16 cellular contexts compared by ENCODE assay signal in the genomic region with DNA sequence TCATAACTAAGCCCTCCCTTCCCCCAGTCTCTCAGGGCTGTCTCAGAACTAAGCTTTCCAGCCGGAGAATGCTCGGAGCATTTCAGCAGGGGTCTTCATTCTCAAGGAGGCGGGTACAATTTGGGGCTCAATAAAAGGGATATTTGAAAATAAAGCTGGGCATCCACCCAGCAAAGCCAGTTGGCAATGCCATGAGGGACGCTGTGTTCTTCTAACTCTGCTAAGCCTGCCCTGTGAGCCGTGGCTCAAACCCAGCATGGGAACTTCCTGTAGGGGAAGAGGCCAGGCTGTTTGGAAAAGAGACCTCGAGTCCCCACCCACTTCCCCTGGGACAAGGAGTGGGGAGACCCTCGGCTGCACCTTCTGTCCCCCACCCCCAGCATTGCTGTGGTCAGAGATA.
A peak's percentile ranks its signal among the peaks of the same experiment; 100 is the strongest.
DNase-seq lines count a peak whose midpoint lies in the region; ATAC-seq, FAIRE-seq and TF ChIP-seq lines count a peak whose summit lies in the region.
"Had no signal": no experiment of that assay in that cellular context is flagged by ENCODE, and none has a peak within 500 bp of the region (broad histone marks: within the 10 kb centered on the region; RNA-seq: fewer than 3 reads in every experiment).

No MANE protein-coding gene starts in this region.

- peaks cover 8% of the 10 kb centered on the region for H3F3A ChIP-seq in smooth muscle cell (ENCODE audit: low read depth)

- H3K4me3 Mint-ChIP-seq in T-helper 2 cell treated with Interferon-gamma antibody and Interleukin-4, amounts not matched to agents 5 μg/mL and 100 μg/mL, for 36 hours, result no peak overlapping the region

- no peak overlapping the region for H3K9ac ChIP-seq in kidney (ENCODE audit: low read length in 2 of 2)
- H3K9ac ChIP-seq in smooth muscle cell (ENCODE audit: low read depth), result no peak overlapping the region

- no peak overlapping the region for H3K4me2 ChIP-seq in smooth muscle cell

- H3K79me2 ChIP-seq in smooth muscle cell (ENCODE audit: low read depth), result peaks cover 5% of the 10 kb centered on the region

- no peak overlapping the region for H2AFZ ChIP-seq in smooth muscle cell (ENCODE audit: low read depth)

- H3K4me3 ChIP-seq in MG63 (no peak overlapping the region), coronary artery (peak overlapping the region; percentile 27), kidney (ENCODE audit: low read length in 2 of 2) (no peak overlapping the region), smooth muscle cell (no peak overlapping the region), lower lobe of right lung (no peak overlapping the region), mucosa of descending colon (no peak overlapping the region)
- H3K4me3 ChIP-seq: breast epithelium, K562, pancreas, SJSA1 had no signal

- H3K27me3 ChIP-seq in MG63 (no peaks in the 10 kb centered on the region), smooth muscle cell (ENCODE audit: low read depth) (no peaks in the 10 kb centered on the region), lower lobe of right lung (ENCODE audit: low read depth) (no peaks in the 10 kb centered on the region)
- H3K27me3 ChIP-seq: breast epithelium, pancreas, SJSA1 had no signal

- no peaks in the 10 kb centered on the region for H3K36me3 ChIP-seq in MG63
- H3K36me3 ChIP-seq in kidney (ENCODE audit: control insufficient read depth in 1 of 2, insufficient read depth in 2 of 2, low read length in 2 of 2), result no peaks in the 10 kb centered on the region
- no peaks in the 10 kb centered on the region for H3K36me3 ChIP-seq in smooth muscle cell (ENCODE audit: low read depth)
- no peaks in the 10 kb centered on the region for H3K36me3 ChIP-seq in lower lobe of right lung
- H3K36me3 ChIP-seq in mucosa of descending colon (ENCODE audit: low read depth), result no peaks in the 10 kb centered on the region
- H3K36me3 ChIP-seq: breast epithelium, pancreas had no signal

- ATAC-seq in lower lobe of right lung, result no peak
- no peak for ATAC-seq in mucosa of descending colon
- ATAC-seq: pancreas had no signal

- H3K27ac ChIP-seq in coronary artery (peak overlapping the region; percentile 18 to 67), kidney (ENCODE audit: low read depth in 2 of 2, low read length in 2 of 2) (no peak overlapping the region), smooth muscle cell (ENCODE audit: low read depth) (peak overlapping the region; percentile 5), lower lobe of right lung (no peak overlapping the region)
- H3K27ac ChIP-seq: breast epithelium, pancreas, SJSA1 had no signal

- no peak for TF ChIP-seq CTCF in coronary artery (IDR thresholded peaks at IDR 0.05)
- no peak for TF ChIP-seq CTCF in kidney (IDR thresholded peaks at IDR 0.05; ENCODE audit: borderline replicate concordance, extremely low read depth, insufficient read depth)
- no peak for TF ChIP-seq CTCF in smooth muscle cell (IDR thresholded peaks at IDR 0.05; ENCODE audit: borderline replicate concordance, insufficient read depth, poor library complexity, severe bottlenecking)
- no peak for TF ChIP-seq CTCF in lower lobe of right lung (IDR thresholded peaks at IDR 0.05)
- TF ChIP-seq CTCF in mucosa of descending colon (IDR thresholded peaks at IDR 0.05), result no peak

- H3K9me3 ChIP-seq in MG63 (no peaks in the 10 kb centered on the region), kidney (ENCODE audit: control insufficient read depth in 1 of 2, low read length in 2 of 2) (no peaks in the 10 kb centered on the region), smooth muscle cell (replicated peaks; ENCODE audit: low read depth) (no peaks in the 10 kb centered on the region), lower lobe of right lung (no peaks in the 10 kb centered on the region), mucosa of descending colon (no peaks in the 10 kb centered on the region)
- H3K9me3 ChIP-seq: breast epithelium, pancreas, SJSA1 had no signal

- H3K27me3 Mint-ChIP-seq in T-helper 2 cell treated with Interferon-gamma antibody and Interleukin-4, amounts not matched to agents 5 μg/mL and 100 μg/mL, for 36 hours (ENCODE audit: low read depth), result no peaks in the 10 kb centered on the region

- peaks cover 2% of the 10 kb centered on the region for H3K4me1 Mint-ChIP-seq in T-helper 2 cell treated with Interferon-gamma antibody and Interleukin-4, amounts not matched to agents 5 μg/mL and 100 μg/mL, for 36 hours (ENCODE audit: low read depth)

- DNase-seq in MG63 (peak; percentile 45), coronary artery (ENCODE audit: low spot score) (no peak), kidney (peak; percentile 45), smooth muscle cell (lab: John Stamatoyannopoulos, UW; ENCODE audit: unreplicated experiment) (no peak), lower lobe of right lung (no peak), mucosa of descending colon (no peak), islet precursor cell (no peak)
- no peak for DNase-seq in T-helper 2 cell treated with Interferon-gamma antibody and Interleukin-4, amounts not matched to agents 5 μg/mL and 100 μg/mL, for 36 hours (ENCODE audit: low spot score)
- DNase-seq: activated naive CD4-positive, alpha-beta T cell treated with Interleukin-2 at 50 U/mL for 16 hours; AML-193; NCI-H1105; pancreas; T1000 had no signal

- 54% methylated on average over 7 of the region's 7 CpGs for WGBS in smooth muscle cell (ENCODE audit: low lambda C conversion rate)

- H3K27ac Mint-ChIP-seq in T-helper 2 cell treated with Interferon-gamma antibody and Interleukin-4, amounts not matched to agents 5 μg/mL and 100 μg/mL, for 36 hours, result no peak overlapping the region

- FAIRE-seq in kidney (lab: Jason Lieb, UNC), result no peak
- FAIRE-seq: K562, pancreas had no signal

- no peaks in the 10 kb centered on the region for H3K9me3 Mint-ChIP-seq in T-helper 2 cell treated with Interferon-gamma antibody and Interleukin-4, amounts not matched to agents 5 μg/mL and 100 μg/mL, for 36 hours

- intact Hi-C loops in kidney (cut with DNase I) (no loop called here), lower lobe of right lung (cut with DNase I) (no loop called here), mucosa of descending colon (cut with DNase I, micrococcal nuclease) (no loop called here)

- no peaks in the 10 kb centered on the region for H3K36me3 Mint-ChIP-seq in T-helper 2 cell treated with Interferon-gamma antibody and Interleukin-4, amounts not matched to agents 5 μg/mL and 100 μg/mL, for 36 hours (ENCODE audit: low read depth)

- H3K4me1 ChIP-seq in kidney (ENCODE audit: control insufficient read depth in 1 of 2, insufficient read depth in 1 of 2, low read depth in 1 of 2, low read length in 2 of 2), result peaks cover 0 to 10% of the 10 kb centered on the region in 2 donors
- H3K4me1 ChIP-seq in smooth muscle cell (ENCODE audit: low read depth), result peaks cover 7% of the 10 kb centered on the region
- peaks cover 18% of the 10 kb centered on the region for H3K4me1 ChIP-seq in lower lobe of right lung
- H3K4me1 ChIP-seq in mucosa of descending colon (ENCODE audit: low read depth), result no peaks in the 10 kb centered on the region
- H3K4me1 ChIP-seq: pancreas had no signal

- H4K20me1 ChIP-seq in smooth muscle cell (ENCODE audit: low read depth), result no peaks in the 10 kb centered on the region

Comparison
In these comparisons a context has a peak if more than half of its experiments do, and no peak if none do; other contexts are left out.
1. DNase-seq: peak in MG63 (single experiment) and kidney (single experiment); none in coronary artery (single experiment), smooth muscle cell (single experiment), lower lobe of right lung (single experiment), T-helper 2 cell treated with Interferon-gamma antibody and Interleukin-4, amounts not matched to agents 5 μg/mL and 100 μg/mL, for 36 hours (single experiment), mucosa of descending colon (0 of 3) and islet precursor cell (single experiment).
2. H3K27ac ChIP-seq: peak in coronary artery (2 of 2) and smooth muscle cell (single experiment); none in kidney (0 of 2) and lower lobe of right lung (single experiment).